8 cellular contexts compared by ENCODE assay signal in the genomic region with DNA sequence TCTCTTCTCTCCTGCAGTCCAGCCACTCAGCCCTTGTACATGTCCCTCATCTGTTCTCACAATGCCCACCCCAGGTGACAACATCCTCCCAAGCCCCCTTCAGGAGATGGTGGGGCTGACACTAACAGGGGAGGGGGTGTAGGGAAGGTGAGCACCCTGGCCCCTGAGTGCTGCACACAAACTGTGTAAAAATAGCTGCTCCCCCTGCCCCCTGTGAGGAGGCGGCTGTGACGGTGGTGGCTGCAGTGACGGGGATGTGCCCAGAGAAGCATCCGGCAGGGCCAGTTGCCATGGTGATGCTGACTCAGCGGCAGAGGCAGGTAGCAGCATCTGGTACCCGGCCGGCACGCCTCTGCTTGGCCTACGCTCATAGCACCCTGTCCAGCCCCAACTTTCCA. TPM values are rescaled to one million over a fixed set of nuclear protein-coding genes. Genes with fewer than 3 reads are reported as not detected.
A peak's percentile ranks its signal among the peaks of the same experiment; 100 is the strongest.
DNase-seq lines count a peak whose midpoint lies in the region; ATAC-seq and TF ChIP-seq lines count a peak whose summit lies in the region.

No MANE protein-coding gene starts in this region.

- H3K79me1 ChIP-seq in mesendoderm (ENCODE audit: low read length): no peaks in the 10 kb centered on the region

- H3K9me3 Mint-ChIP-seq in Caco-2 (ENCODE audit: unreplicated experiment) (no peaks in the 10 kb centered on the region), osteocyte (ENCODE audit: unreplicated experiment) (no peaks in the 10 kb centered on the region)
- no peaks in the 10 kb centered on the region for H3K9me3 Mint-ChIP-seq in activated naive CD8-positive, alpha-beta T cell (ENCODE audit: low read depth)
- no peaks in the 10 kb centered on the region for H3K9me3 Mint-ChIP-seq in stimulated activated effector memory CD8-positive, alpha-beta T cell treated with anti-CD3 and anti-CD28 coated beads, Interleukin-12 subunit alpha, Interleukin-12 subunit beta, amount 100 ng/mL, for 72 hours

- H3K36me3 Mint-ChIP-seq in Caco-2 (ENCODE audit: insufficient read depth, unreplicated experiment) (peaks cover 7% of the 10 kb centered on the region), osteocyte (ENCODE audit: unreplicated experiment) (no peaks in the 10 kb centered on the region)
- H3K36me3 Mint-ChIP-seq in activated naive CD8-positive, alpha-beta T cell: no peaks in the 10 kb centered on the region
- H3K36me3 Mint-ChIP-seq in stimulated activated effector memory CD8-positive, alpha-beta T cell treated with anti-CD3 and anti-CD28 coated beads, Interleukin-12 subunit alpha, Interleukin-12 subunit beta, amount 100 ng/mL, for 72 hours: peaks cover 44% of the 10 kb centered on the region

- H3K18ac ChIP-seq in mesendoderm (ENCODE audit: low read length): no peak overlapping the region

- H3K4me3 Mint-ChIP-seq in Caco-2 (ENCODE audit: unreplicated experiment) (peak overlapping the region; percentile 38), osteocyte (ENCODE audit: unreplicated experiment) (no peak overlapping the region)
- H3K4me3 Mint-ChIP-seq in activated naive CD8-positive, alpha-beta T cell: peak overlapping the region; percentile 76
- peak overlapping the region; percentile 91 for H3K4me3 Mint-ChIP-seq in stimulated activated effector memory CD8-positive, alpha-beta T cell treated with anti-CD3 and anti-CD28 coated beads, Interleukin-12 subunit alpha, Interleukin-12 subunit beta, amount 100 ng/mL, for 72 hours

- H3K4me3 ChIP-seq in Caco-2 (ENCODE audit: low read depth, low read length) (no peak overlapping the region), mesendoderm (ENCODE audit: low read length) (no peak overlapping the region)

- no peak overlapping the region for H2BK15ac ChIP-seq in mesendoderm (replicated peaks; ENCODE audit: low read depth)

- no peak overlapping the region for H3K4ac ChIP-seq in mesendoderm (ENCODE audit: low read depth, low read length)

- BruUV-seq in Caco-2 (replicated peaks; lab: Mats Ljungman, UMichigan): no TSS peak

- no peak overlapping the region for H3K9ac ChIP-seq in mesendoderm (ENCODE audit: low read length)

- H3K36me3 ChIP-seq in Caco-2 (ENCODE audit: control insufficient read depth, insufficient read depth, low read length): no peaks in the 10 kb centered on the region
- no peaks in the 10 kb centered on the region for H3K36me3 ChIP-seq in mesendoderm (ENCODE audit: control insufficient read depth, insufficient read depth, low read length)

- TF ChIP-seq CTCF in Caco-2 (IDR thresholded peaks at IDR 0.05; ENCODE audit: insufficient read depth in 1 of 2, low read depth in 1 of 2, low read length in 1 of 2, severe bottlenecking in 1 of 2, unreplicated experiment in 1 of 2): no peak
- no peak for TF ChIP-seq CTCF in osteocyte (IDR thresholded peaks at IDR 0.05)

- H4K8ac ChIP-seq in mesendoderm (ENCODE audit: low read depth, low read length): no peak overlapping the region

- peak overlapping the region; percentile 48 for H2AK5ac ChIP-seq in mesendoderm (ENCODE audit: low read length)

- H3K27ac Mint-ChIP-seq in Caco-2 (ENCODE audit: unreplicated experiment) (no peak overlapping the region), osteocyte (ENCODE audit: unreplicated experiment) (no peak overlapping the region)
- peak overlapping the region; percentile 89 for H3K27ac Mint-ChIP-seq in activated naive CD8-positive, alpha-beta T cell
- peak overlapping the region; percentile 88 for H3K27ac Mint-ChIP-seq in stimulated activated effector memory CD8-positive, alpha-beta T cell treated with anti-CD3 and anti-CD28 coated beads, Interleukin-12 subunit alpha, Interleukin-12 subunit beta, amount 100 ng/mL, for 72 hours

- H3K27me3 ChIP-seq in Caco-2 (replicated peaks; ENCODE audit: control insufficient read depth, insufficient read depth, low read length) (no peaks in the 10 kb centered on the region), mesendoderm (ENCODE audit: insufficient read depth, low read length, poor library complexity) (no peaks in the 10 kb centered on the region)

- DNase-seq in Caco-2: no peak
- peak; percentile 61 for DNase-seq in SK-N-DZ (ENCODE audit: low spot score)
- DNase-seq in mesendoderm: peak; percentile 57
- DNase-seq in stimulated activated effector memory CD8-positive, alpha-beta T cell treated with anti-CD3 and anti-CD28 coated beads, Interleukin-12 subunit alpha, Interleukin-12 subunit beta, amount 100 ng/mL, for 72 hours (ENCODE audit: low spot score in 2 of 2): peak; percentile 77 to 91
- DNase-seq in SHP77 treated with DMSO at 0.1 percent for 48 hours (lab: John Stamatoyannopoulos, UW): no peak
- no peak for DNase-seq in osteocyte (ENCODE audit: extremely low spot score, unreplicated experiment)

- H3K79me2 ChIP-seq in mesendoderm (ENCODE audit: control insufficient read depth, insufficient read depth, low read length): no peaks in the 10 kb centered on the region

- no peaks in the 10 kb centered on the region for H3K9me3 ChIP-seq in Caco-2

- no peaks in the 10 kb centered on the region for H3K27me3 Mint-ChIP-seq in Caco-2 (ENCODE audit: insufficient read depth, unreplicated experiment)
- H3K27me3 Mint-ChIP-seq in activated naive CD8-positive, alpha-beta T cell: no peaks in the 10 kb centered on the region
- no peaks in the 10 kb centered on the region for H3K27me3 Mint-ChIP-seq in osteocyte (ENCODE audit: unreplicated experiment)

- intact Hi-C loops in Caco-2 (cut with micrococcal nuclease; ENCODE audit: unreplicated experiment): no loop called here

- WGBS in mesendoderm (ENCODE audit: extremely low coverage, insufficient coverage, low lambda C conversion rate): no CpG with 5 or more reads among the region's 9 CpGs

- peak overlapping the region; percentile 57 for H3K56ac ChIP-seq in mesendoderm (ENCODE audit: low read length)

- H3K4me1 Mint-ChIP-seq in Caco-2 (ENCODE audit: low read depth, unreplicated experiment): peaks cover 7% of the 10 kb centered on the region
- H3K4me1 Mint-ChIP-seq in activated naive CD8-positive, alpha-beta T cell (ENCODE audit: low read depth): peaks cover 54% of the 10 kb centered on the region
- H3K4me1 Mint-ChIP-seq in stimulated activated effector memory CD8-positive, alpha-beta T cell treated with anti-CD3 and anti-CD28 coated beads, Interleukin-12 subunit alpha, Interleukin-12 subunit beta, amount 100 ng/mL, for 72 hours: peaks cover 65% of the 10 kb centered on the region
- peaks cover 49% of the 10 kb centered on the region for H3K4me1 Mint-ChIP-seq in osteocyte (ENCODE audit: unreplicated experiment)

- no peak overlapping the region for H2BK5ac ChIP-seq in mesendoderm (ENCODE audit: low read length)

- H3K23ac ChIP-seq in mesendoderm (ENCODE audit: low read length): no peak overlapping the region

- H3K4me1 ChIP-seq in Caco-2 (peaks cover 18% of the 10 kb centered on the region), mesendoderm (ENCODE audit: control insufficient read depth, low read depth, low read length) (peaks cover 5% of the 10 kb centered on the region)

- no peak overlapping the region for H2BK120ac ChIP-seq in mesendoderm (ENCODE audit: low read depth, low read length)

- POLR2A ChIA-PET in Caco-2 (lab: Charles Lee): no interaction called here

- CTCF ChIA-PET in Caco-2 (lab: Charles Lee): no interaction called here

- H3K4me2 ChIP-seq in mesendoderm (ENCODE audit: low read length): no peak overlapping the region

- peak; percentile 55 for ATAC-seq in stimulated activated effector memory CD8-positive, alpha-beta T cell treated with anti-CD3 and anti-CD28 coated beads, Interleukin-12 subunit alpha, Interleukin-12 subunit beta, amount 100 ng/mL, for 72 hours
- no peak for ATAC-seq in HG03108 (IDR thresholded peaks at IDR 0.05; ENCODE audit: unreplicated experiment)

- no peak overlapping the region for H4K5ac ChIP-seq in mesendoderm (ENCODE audit: low read length)

- no peak overlapping the region for H3K27ac ChIP-seq in mesendoderm (ENCODE audit: low read depth, low read length)

RNA-seq across cellular contexts. Expression of a gene that starts 13.0 kb away (rescaled TPM):
- total RNA-seq in Caco-2 (2022): 75.5 and 78.8 TPM in 2 replicates
- 80.4 and 92.1 TPM in 2 replicates for polyA plus RNA-seq in SK-N-DZ (2014; cell fraction: cytosol; rRNA removed)
- polyA plus RNA-seq in SK-N-DZ (2014; cell fraction: nucleus; rRNA removed): 28.1 and 57.8 TPM in 2 replicates
- polyA plus RNA-seq in mesendoderm (2013, experiment 1 of 2): 70.9 TPM
- 72.9 TPM for polyA plus RNA-seq in mesendoderm (2013, experiment 2 of 2)
- total RNA-seq in osteocyte: 203 and 241 TPM in 2 replicates

RNA-seq across cellular contexts. Expression of a gene that starts 20.2 kb away (rescaled TPM):
- 1.5 and 2.1 TPM in 2 replicates for total RNA-seq in Caco-2 (2022)
- 0.29 TPM in 1 of 2 replicates, not detected in the other for polyA plus RNA-seq in SK-N-DZ (2014; cell fraction: cytosol; rRNA removed)
- 0.04 and 1.1 TPM in 2 replicates for polyA plus RNA-seq in SK-N-DZ (2014; cell fraction: nucleus; rRNA removed)
- polyA plus RNA-seq in mesendoderm (2013, experiment 1 of 2): 0.06 TPM
- polyA plus RNA-seq in mesendoderm (2013, experiment 2 of 2): 0.07 TPM
- total RNA-seq in osteocyte: 6.9 and 10.4 TPM in 2 replicates

RNA-seq across cellular contexts. Expression of a gene that starts 28.4 kb away (rescaled TPM):
- total RNA-seq in Caco-2 (2022) (184 and 186 TPM in 2 replicates), osteocyte (92.1 and 98.1 TPM in 2 replicates)
- polyA plus RNA-seq in SK-N-DZ (2014; cell fraction: cytosol; rRNA removed): 531 and 764 TPM in 2 replicates
- 542 and 583 TPM in 2 replicates for polyA plus RNA-seq in SK-N-DZ (2014; cell fraction: nucleus; rRNA removed)
- polyA plus RNA-seq in mesendoderm (2013, experiment 1 of 2): 236 TPM
- polyA plus RNA-seq in mesendoderm (2013, experiment 2 of 2): 226 TPM

RNA-seq across cellular contexts. Expression of a gene that starts 45.9 kb away (rescaled TPM):
- total RNA-seq in Caco-2 (2022) (25.6 and 26.0 TPM in 2 replicates), osteocyte (36.1 and 38.5 TPM in 2 replicates)
- polyA plus RNA-seq in SK-N-DZ (2014; cell fraction: cytosol; rRNA removed): 0.05 and 0.13 TPM in 2 replicates
- polyA plus RNA-seq in SK-N-DZ (2014; cell fraction: nucleus; rRNA removed): not detected in 2 replicates
- 20.5 TPM for polyA plus RNA-seq in mesendoderm (2013, experiment 1 of 2)
- 23.0 TPM for polyA plus RNA-seq in mesendoderm (2013, experiment 2 of 2)

Comparison
In these comparisons a context has a peak if more than half of its experiments do, and no peak if none do; other contexts are left out.
1. DNase-seq: peak in SK-N-DZ (single experiment), mesendoderm (single experiment) and stimulated activated effector memory CD8-positive, alpha-beta T cell treated with anti-CD3 and anti-CD28 coated beads, Interleukin-12 subunit alpha, Interleukin-12 subunit beta, amount 100 ng/mL, for 72 hours (2 of 2); none in Caco-2 (0 of 2), SHP77 treated with DMSO at 0.1 percent for 48 hours (single experiment) and osteocyte (single experiment).
2. H3K27ac Mint-ChIP-seq: peak in activated naive CD8-positive, alpha-beta T cell (single experiment) and stimulated activated effector memory CD8-positive, alpha-beta T cell treated with anti-CD3 and anti-CD28 coated beads, Interleukin-12 subunit alpha, Interleukin-12 subunit beta, amount 100 ng/mL, for 72 hours (single experiment); none in Caco-2 (single experiment) and osteocyte (single experiment).